Comparison of ENCODE assay signal across 1 cellular context in genomic region chr3:139935071-139935865, GRCh38.
TF ChIP-seq lines count a peak whose summit lies in the region.

Gene CLSTN2 (plus strand): TSS chr3:139935185.

TF ChIP-seq in H1, 55 proteins besides CTCF, POLR2A, EP300 and RAD21:
- TF ChIP-seq BACH1 (IDR thresholded peaks at IDR 0.05; ENCODE audit: low read length) (no peak), CBX8 (IDR thresholded peaks at IDR 0.05; ENCODE audit: borderline replicate concordance, low read depth, low read length) (no peak), SUZ12 (IDR thresholded peaks at IDR 0.05; ENCODE audit: low read length) (peak; percentile 30), TBP (IDR thresholded peaks at IDR 0.05; ENCODE audit: low read depth, low read length) (peak; percentile 38; the same call in 1 of the 2 replicates), HDAC6 (IDR thresholded peaks at IDR 0.05; ENCODE audit: low read depth, low read length) (no peak), CREB1 (IDR thresholded peaks at IDR 0.05) (peak; percentile 67; the same call in 1 of the 2 replicates), JUND (IDR thresholded peaks at IDR 0.05; ENCODE audit: low read length) (no peak), RBBP5 (IDR thresholded peaks at IDR 0.05; ENCODE audit: borderline replicate concordance, low read depth, low read length) (0 out of 2 replicates have a peak, but pooled peaks have one; percentile 65), ASH2L (IDR thresholded peaks at IDR 0.05; ENCODE audit: low read length) (no peak), TAF1 (IDR thresholded peaks at IDR 0.05; ENCODE audit: low read depth, low read length) (peak; percentile 37; the same call in 1 of the 2 replicates), BRCA1 (IDR thresholded peaks at IDR 0.05; ENCODE audit: low read depth, low read length) (no peak), EZH2 (IDR thresholded peaks at IDR 0.05; ENCODE audit: low read depth, low read length, severe bottlenecking) (peak; percentile 64), RNF2 (IDR thresholded peaks at IDR 0.05; ENCODE audit: borderline replicate concordance, low read depth, low read length, missing control alignments, poor library complexity, severe bottlenecking) (peak; percentile 32), EGR1 (IDR thresholded peaks at IDR 0.05; ENCODE audit: borderline replicate concordance, low read depth, low read length) (no peak), SRF (IDR thresholded peaks at IDR 0.05; ENCODE audit: low read depth, low read length) (no peak), KDM4A (IDR thresholded peaks at IDR 0.05; ENCODE audit: low read depth, low read length, severe bottlenecking) (peak; percentile 77)
- TF ChIP-seq, protein P1, sequence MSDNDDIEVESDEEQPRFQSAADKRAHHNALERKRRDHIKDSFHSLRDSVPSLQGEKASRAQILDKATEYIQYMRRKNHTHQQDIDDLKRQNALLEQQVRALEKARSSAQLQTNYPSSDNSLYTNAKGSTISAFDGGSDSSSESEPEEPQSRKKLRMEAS (IDR thresholded peaks at IDR 0.05): peak; percentile 21; the same call in 1 of the 2 replicates
